Comparison of ENCODE assay signal across 16 cellular contexts in the genomic region with DNA sequence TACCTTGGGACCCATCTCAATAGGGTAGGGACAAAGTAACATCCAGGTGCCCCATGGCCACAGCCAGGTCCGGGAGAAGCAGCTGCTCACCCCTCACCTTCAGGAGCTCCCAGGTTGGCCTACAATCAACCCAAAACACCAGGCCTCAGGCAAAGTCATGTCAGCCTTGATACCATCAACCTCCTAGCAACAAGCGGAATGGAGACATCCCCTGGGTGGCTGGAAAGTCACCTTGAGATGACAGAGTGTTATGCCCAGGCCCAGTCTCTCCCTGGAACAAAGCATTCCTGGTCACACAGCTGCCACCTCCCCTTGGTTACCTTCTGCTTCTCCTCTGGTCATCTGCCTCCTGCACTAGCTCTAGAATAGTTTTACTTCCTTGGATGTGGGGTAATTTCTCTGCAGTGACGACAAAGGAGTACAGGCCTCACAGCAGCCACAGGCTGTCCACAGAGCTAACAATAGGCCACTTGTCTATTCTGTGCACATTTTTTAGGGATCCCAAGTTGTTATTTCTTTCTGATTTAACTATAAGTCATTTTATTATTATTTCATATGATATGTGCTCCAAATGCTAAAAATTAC.
DNase-seq lines count a peak whose midpoint lies in the region; ATAC-seq and TF ChIP-seq lines count a peak whose summit lies in the region.
"Had no signal": no experiment of that assay in that cellular context is flagged by ENCODE, and none has a peak within 500 bp of the region (broad histone marks: within the 10 kb centered on the region; RNA-seq: fewer than 3 reads in every experiment).

No MANE protein-coding gene starts in this region.

- H3K4me1 ChIP-seq in DND-41 (ENCODE audit: insufficient read depth, low read length) (no peaks in the 10 kb centered on the region), SJCRH30 (peaks cover 21% of the 10 kb centered on the region), heart left ventricle (peaks cover 3 to 47% (median 35%) of the 10 kb centered on the region in 12 donors), PC-9 (replicated peaks; ENCODE audit: insufficient read depth) (no peaks in the 10 kb centered on the region)

- no peaks in the 10 kb centered on the region for H3K9me3 ChIP-seq in DND-41 (ENCODE audit: insufficient read depth, low read length, severe bottlenecking)
- no peaks in the 10 kb centered on the region for H3K9me3 ChIP-seq in SJCRH30 (replicated peaks)
- no peaks in the 10 kb centered on the region for H3K9me3 ChIP-seq in heart left ventricle
- H3K9me3 ChIP-seq in PC-9 (ENCODE audit: insufficient read depth, low read depth) = peaks cover 5% of the 10 kb centered on the region; the same call in 1 of the 2 replicates
- H3K9me3 ChIP-seq: neutrophil had no signal

- TF ChIP-seq POLR2A in heart left ventricle (IDR thresholded peaks at IDR 0.05) = no peak

- DNase-seq in DND-41 = no peak
- peak in 1 of 2 experiments; percentile 58 for DNase-seq in SJCRH30
- DNase-seq in heart left ventricle = no peak
- DNase-seq in sciatic nerve (ENCODE audit: low spot score) = no peak
- no peak for DNase-seq in PC-9
- DNase-seq in posterior vena cava (ENCODE audit: low spot score) = no peak
- DNase-seq in NCI-H1930 (lab: John Stamatoyannopoulos, UW) = no peak
- DNase-seq: activated naive CD8-positive, alpha-beta T cell treated with anti-CD3 and anti-CD28 coated beads, Interleukin-2, amount 50 U/mL, for 24 hours; activated T-cell treated with anti-CD3 and anti-CD28 coated beads, Interleukin-2, amount 50 U/mL, for 72 hours; effector CD4-positive, alpha-beta T cell; KG1; NCI-H1105; SIG-M5 had no signal

- peaks cover 3% of the 10 kb centered on the region for H4K20me1 ChIP-seq in DND-41 (ENCODE audit: insufficient read depth, low read length)
- no peaks in the 10 kb centered on the region for H4K20me1 ChIP-seq in PC-9 (ENCODE audit: insufficient read depth)

- ATAC-seq in DND-41 (ENCODE audit: insufficient read depth, low read depth) = no peak
- ATAC-seq in heart left ventricle = peak in 2 of 4 donors; percentile 16 to 30
- peak; percentile 84 for ATAC-seq in sciatic nerve
- no peak for ATAC-seq in GM18498 (IDR thresholded peaks at IDR 0.05; ENCODE audit: unreplicated experiment)
- ATAC-seq: activated naive CD8-positive, alpha-beta T cell treated with anti-CD3 and anti-CD28 coated beads, Interleukin-2, amount 50 U/mL, for 24 hours; activated T-cell treated with anti-CD3 and anti-CD28 coated beads, Interleukin-2, amount 50 U/mL, for 72 hours; stimulated activated memory B cell treated with anti-CD40 and anti-IgM and Interleukin-4, amounts not matched to agents 10 μg/mL and 1 μg/mL and 100 μg/mL, for 72 hours had no signal

- WGBS in heart left ventricle, 4 donors = 56 to 72% (median 65%) methylated on average over 3 of the region's 3 CpGs

- intact Hi-C loops in heart left ventricle (cut with DNase I) = no loop called here
- intact Hi-C loops in sciatic nerve (cut with DNase I) = no loop called here
- intact Hi-C loops in PC-9 (cut with micrococcal nuclease; ENCODE audit: unreplicated experiment) = no loop called here
- intact Hi-C loops in posterior vena cava (cut with DNase I) = no loop called here

- no peak overlapping the region for H2AFZ ChIP-seq in DND-41 (ENCODE audit: low read depth, low read length)
- no peak overlapping the region for H2AFZ ChIP-seq in PC-9

- TF ChIP-seq CTCF in DND-41 (IDR thresholded peaks at IDR 0.05; ENCODE audit: borderline replicate concordance, extremely low read depth, low read length, poor library complexity, severe bottlenecking) = no peak
- no peak for TF ChIP-seq CTCF in heart left ventricle (IDR thresholded peaks at IDR 0.05)
- TF ChIP-seq CTCF in PC-9 (conservative IDR thresholded peaks at IDR 0.05) = no peak

- no peaks in the 10 kb centered on the region for H3K9me2 ChIP-seq in PC-9 (ENCODE audit: insufficient read depth)

- BruUV-seq in PC-9 (replicated peaks; lab: Mats Ljungman, UMichigan) = no TSS peak

- H3K4me3 ChIP-seq in DND-41 (ENCODE audit: low read depth in 1 of 2, low read length in 2 of 2) = no peak overlapping the region
- H3K4me3 ChIP-seq in SJCRH30 = no peak overlapping the region
- H3K4me3 ChIP-seq in heart left ventricle = no peak overlapping the region
- no peak overlapping the region for H3K4me3 ChIP-seq in PC-9

- H3K27me3 ChIP-seq in DND-41 (ENCODE audit: insufficient read depth, low read length, poor library complexity) = no peaks in the 10 kb centered on the region
- H3K27me3 ChIP-seq in SJCRH30 = no peaks in the 10 kb centered on the region
- H3K27me3 ChIP-seq in heart left ventricle = no peaks in the 10 kb centered on the region
- no peaks in the 10 kb centered on the region for H3K27me3 ChIP-seq in PC-9 (ENCODE audit: insufficient read depth, low read depth)
- H3K27me3 ChIP-seq: neutrophil had no signal

- H3K79me2 ChIP-seq in DND-41 (ENCODE audit: insufficient read depth, low read length) (peaks cover 23% of the 10 kb centered on the region), PC-9 (ENCODE audit: low read depth) (no peaks in the 10 kb centered on the region)

- POLR2A ChIA-PET in PC-9 (lab: Charles Lee; ENCODE audit: unreplicated experiment) = no interaction called here

- no peaks in the 10 kb centered on the region for H3F3A ChIP-seq in PC-9 (ENCODE audit: insufficient read depth, low read depth)

- H3K27ac ChIP-seq in DND-41 (ENCODE audit: low read length) (peak overlapping the region; percentile 47), SJCRH30 (peak overlapping the region; percentile 71), heart left ventricle (peak overlapping the region in 11 of 12 donors; percentile 18 to 73 (median 51)), PC-9 (no peak overlapping the region)
- H3K27ac ChIP-seq: neutrophil had no signal

- CTCF ChIA-PET in PC-9 (lab: Charles Lee) = no interaction called here

- H3K4me2 ChIP-seq in DND-41 (ENCODE audit: insufficient read depth, low read length) (no peak overlapping the region), PC-9 (no peak overlapping the region)

- no peak overlapping the region for H3K9ac ChIP-seq in DND-41 (ENCODE audit: low read depth, low read length)

- H3K36me3 ChIP-seq in DND-41 (ENCODE audit: insufficient read depth, low read length) (peaks cover 41% of the 10 kb centered on the region), SJCRH30 (no peaks in the 10 kb centered on the region), heart left ventricle (peaks cover 0 to 4% (median 0%) of the 10 kb centered on the region in 9 donors), PC-9 (ENCODE audit: low read depth) (no peaks in the 10 kb centered on the region)
- H3K36me3 ChIP-seq: neutrophil had no signal
